Comparison of ENCODE assay signal across 17 cellular contexts in genomic region chr7:40654171-40654570, GRCh38.
DNase-seq lines count a peak whose midpoint lies in the region; ATAC-seq, FAIRE-seq and TF ChIP-seq lines count a peak whose summit lies in the region.
"Had no signal": no experiment of that assay in that cellular context is flagged by ENCODE, and none has a peak within 500 bp of the region (broad histone marks: within the 10 kb centered on the region; RNA-seq: fewer than 3 reads in every experiment).

No MANE protein-coding gene starts in this region.

- H3K23ac ChIP-seq in neuronal stem cell (ENCODE audit: low read depth, low read length, poor library complexity): no peak overlapping the region

- no peak overlapping the region for H3K18ac ChIP-seq in neuronal stem cell (ENCODE audit: low read length)

- H3K9me3 ChIP-seq in astrocyte (ENCODE audit: insufficient read depth, low read depth, low read length) (no peaks in the 10 kb centered on the region), neuronal stem cell (replicated peaks in 1 of 2; ENCODE audit: control insufficient read depth in 2 of 2, insufficient read depth in 1 of 2, low read depth in 1 of 2, low read length in 2 of 2) (peaks cover 0 to 5% of the 10 kb centered on the region in 2 donors)
- H3K9me3 ChIP-seq: BE2C, Caco-2, HAP-1 had no signal

- no peak for TF ChIP-seq POLR2A in H54 (IDR thresholded peaks at IDR 0.05; ENCODE audit: low read depth, low read length)

- no peak for DNase-seq in H54 (ENCODE audit: insufficient read length, low spot score)
- no peak for DNase-seq in astrocyte (ENCODE audit: low read depth)
- no peak for DNase-seq in neuronal stem cell (ENCODE audit: low spot score)
- DNase-seq in DMS114 treated with DMSO at 0.1 percent for 48 hours (lab: John Stamatoyannopoulos, UW; ENCODE audit: unreplicated experiment): no peak
- DNase-seq in activated T-cell treated with anti-CD3 and anti-CD28 coated beads, Interleukin-2, amount 50 U/mL, for 48 hours: no peak
- DNase-seq: BE2C; Caco-2; CD4-positive, alpha-beta T cell; DMS79 treated with DMSO at 0.1 percent for 48 hours; GF-D8; KBM-7 had no signal

- H4K8ac ChIP-seq in neuronal stem cell (ENCODE audit: low read depth, low read length): no peak overlapping the region

- no peak overlapping the region for H3K4me2 ChIP-seq in astrocyte (ENCODE audit: low read length)
- H3K4me2 ChIP-seq in neuronal stem cell (ENCODE audit: insufficient read depth, low read length, poor library complexity, severe bottlenecking): no peak overlapping the region

- H3K9ac ChIP-seq in astrocyte (ENCODE audit: low read length): no peak overlapping the region
- H3K9ac ChIP-seq in neuronal stem cell (ENCODE audit: low read depth, low read length, poor library complexity): no peak overlapping the region

- H4K91ac ChIP-seq in neuronal stem cell (ENCODE audit: low read depth, low read length, poor library complexity): no peak overlapping the region

- FAIRE-seq in H54 (lab: Jason Lieb, UNC): peak; percentile 58
- FAIRE-seq in astrocyte (lab: Jason Lieb, UNC): peak; percentile 23
- FAIRE-seq: H1, HTR-8/SVneo had no signal

- H3K79me2 ChIP-seq in astrocyte (ENCODE audit: insufficient read depth, low read length): no peaks in the 10 kb centered on the region

- no peak overlapping the region for H2BK15ac ChIP-seq in neuronal stem cell (ENCODE audit: low read length)

- no peak overlapping the region for H3K14ac ChIP-seq in neuronal stem cell (ENCODE audit: low read length)

- H3K27ac ChIP-seq in astrocyte (ENCODE audit: low read depth, low read length) (no peak overlapping the region), neuronal stem cell (replicated peaks; ENCODE audit: low read length) (peak overlapping the region; percentile 57)
- H3K27ac ChIP-seq: C4-2B had no signal

- no peak overlapping the region for H2BK5ac ChIP-seq in neuronal stem cell (ENCODE audit: low read length)

- H2AK5ac ChIP-seq in neuronal stem cell (ENCODE audit: low read depth, low read length): no peak overlapping the region

- H2AFZ ChIP-seq in astrocyte (ENCODE audit: low read depth, low read length) (no peak overlapping the region), neuronal stem cell (ENCODE audit: low read length) (no peak overlapping the region)

- no peaks in the 10 kb centered on the region for H3K27me3 Mint-ChIP-seq in astrocyte (ENCODE audit: low read depth, unreplicated experiment)
- H3K27me3 Mint-ChIP-seq: CD4-positive, alpha-beta T cell; IgD-negative memory B cell had no signal

- no peak overlapping the region for H3K4ac ChIP-seq in neuronal stem cell (ENCODE audit: low read length)

- H4K20me1 ChIP-seq in astrocyte (ENCODE audit: insufficient read depth, low read length): no peaks in the 10 kb centered on the region

- H3K4me1 ChIP-seq in astrocyte (ENCODE audit: insufficient read depth, low read length) (no peaks in the 10 kb centered on the region), neuronal stem cell (ENCODE audit: control insufficient read depth in 2 of 2, insufficient read depth in 1 of 2, low read depth in 1 of 2, low read length in 2 of 2) (peaks cover 2 to 5% of the 10 kb centered on the region in 2 donors)
- H3K4me1 ChIP-seq: Caco-2, HAP-1 had no signal

- no peaks in the 10 kb centered on the region for H3K79me1 ChIP-seq in neuronal stem cell (ENCODE audit: low read depth, low read length)

- H3K36me3 Mint-ChIP-seq in astrocyte (ENCODE audit: low read depth, unreplicated experiment): peaks cover 1% of the 10 kb centered on the region

- WGBS in neuronal stem cell (ENCODE audit: extremely low coverage in 2 of 2, insufficient read length in 2 of 2, insufficient replicate concordance in 1 of 2), 2 donors: no CpG with 5 or more reads among the region's 4 CpGs

- H2BK12ac ChIP-seq in neuronal stem cell (ENCODE audit: low read length): no peak overlapping the region

- H3K36me3 ChIP-seq in astrocyte (ENCODE audit: insufficient read depth, low read length) (no peaks in the 10 kb centered on the region), neuronal stem cell (replicated peaks in 1 of 2; ENCODE audit: control insufficient read depth in 2 of 2, insufficient read depth in 2 of 2, low read length in 2 of 2) (no peaks in the 10 kb centered on the region)
- H3K36me3 ChIP-seq: BE2C, HAP-1 had no signal

- no peak overlapping the region for H3K27ac Mint-ChIP-seq in astrocyte (ENCODE audit: unreplicated experiment)
- H3K27ac Mint-ChIP-seq: CD4-positive, alpha-beta T cell; IgD-negative memory B cell had no signal

- no peak for TF ChIP-seq CTCF in astrocyte (IDR thresholded peaks at IDR 0.05; ENCODE audit: insufficient read depth, low read depth, low read length)

- H3K27me3 ChIP-seq in astrocyte (ENCODE audit: insufficient read depth, low read length): no peaks in the 10 kb centered on the region
- no peaks in the 10 kb centered on the region for H3K27me3 ChIP-seq in neuronal stem cell (ENCODE audit: control insufficient read depth in 3 of 3, insufficient read depth in 3 of 3, low read depth in 1 of 3, low read length in 3 of 3)
- H3K27me3 ChIP-seq: BE2C had no signal

- no peak overlapping the region for H2BK120ac ChIP-seq in neuronal stem cell (ENCODE audit: low read depth, low read length)

- no peak for ATAC-seq in HG02885 (IDR thresholded peaks at IDR 0.05; ENCODE audit: poor library complexity, unreplicated experiment)

- no peak overlapping the region for H3K4me3 ChIP-seq in astrocyte (ENCODE audit: insufficient read depth, low read depth, low read length)
- no peak overlapping the region for H3K4me3 ChIP-seq in neuronal stem cell (ENCODE audit: low read length in 2 of 2)
- H3K4me3 ChIP-seq: HAP-1 had no signal

- peaks cover 8% of the 10 kb centered on the region for H3K4me1 Mint-ChIP-seq in astrocyte (ENCODE audit: low read depth, unreplicated experiment)
- H3K4me1 Mint-ChIP-seq: IgD-negative memory B cell had no signal

- H3K4me3 Mint-ChIP-seq in astrocyte (ENCODE audit: unreplicated experiment): no peak overlapping the region
- H3K4me3 Mint-ChIP-seq: CD4-positive, alpha-beta T cell; IgD-negative memory B cell had no signal

- H3K9me3 Mint-ChIP-seq in astrocyte (ENCODE audit: unreplicated experiment): peaks cover 2% of the 10 kb centered on the region
